ENCODE assay signal across 8 cellular contexts in the genomic region with DNA sequence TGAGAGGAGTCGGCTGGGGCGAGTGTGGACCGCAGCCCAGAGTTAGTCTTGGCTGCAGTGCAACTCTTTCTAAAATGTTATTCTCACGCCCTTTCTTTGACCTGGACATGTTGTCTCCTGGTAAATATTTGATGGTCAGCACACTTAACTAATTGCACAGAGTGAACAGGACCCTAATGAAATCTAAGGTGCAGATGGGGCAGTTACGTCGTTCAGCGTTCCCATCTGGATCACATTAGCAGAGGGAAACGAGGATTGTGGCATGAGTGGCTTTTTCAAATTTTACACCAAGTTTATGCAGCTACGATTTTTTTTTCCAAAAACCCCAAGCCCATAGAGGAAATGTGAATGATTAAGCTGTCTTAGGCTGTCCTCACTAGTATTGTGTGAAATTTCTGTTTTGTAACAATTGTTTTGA. TPM values are rescaled to one million over a fixed set of nuclear protein-coding genes. Genes with fewer than 3 reads are reported as not detected.
A peak's percentile ranks its signal among the peaks of the same experiment; 100 is the strongest.
DNase-seq lines count a peak whose midpoint lies in the region; ATAC-seq and TF ChIP-seq lines count a peak whose summit lies in the region.

No MANE protein-coding gene starts in this region.

- H3K27ac ChIP-seq in Panc1 (ENCODE audit: low read length) (peak overlapping the region; percentile 94), esophagus (ENCODE audit: low read depth in 2 of 2, low read length in 1 of 2) (peak overlapping the region; percentile 94 to 96)

- no peak for ATAC-seq in Panc1
- no peak for ATAC-seq in GM18873 (IDR thresholded peaks at IDR 0.05; ENCODE audit: low FRiP score, unreplicated experiment)
- ATAC-seq in HG02884 (IDR thresholded peaks at IDR 0.05; ENCODE audit: unreplicated experiment), result no peak
- no peak for ATAC-seq in HG03280 (IDR thresholded peaks at IDR 0.05; ENCODE audit: unreplicated experiment)
- no peak for ATAC-seq in GM21381 (IDR thresholded peaks at IDR 0.05; ENCODE audit: unreplicated experiment)

- WGBS in esophagus, 2 donors, result 0 to 2% methylated on average over 9 of the region's 9 CpGs

- H3K4me3 Mint-ChIP-seq in osteocyte (ENCODE audit: unreplicated experiment), result peak overlapping the region; percentile 97

- H3K27me3 ChIP-seq in Panc1 (ENCODE audit: control insufficient read depth, insufficient read depth, low read length) (no peaks in the 10 kb centered on the region), esophagus (ENCODE audit: control insufficient read depth in 1 of 2, insufficient read depth in 2 of 2, low read length in 2 of 2) (no peaks in the 10 kb centered on the region)

- H3K9me3 Mint-ChIP-seq in osteocyte (ENCODE audit: unreplicated experiment), result no peaks in the 10 kb centered on the region

- POLR2A ChIA-PET in Panc1 (lab: Charles Lee), result no interaction called here

- no peaks in the 10 kb centered on the region for H3K36me3 Mint-ChIP-seq in osteocyte (ENCODE audit: unreplicated experiment)

- peaks cover 11% of the 10 kb centered on the region; the same call in 1 of the 2 replicates for H3K4me1 ChIP-seq in Panc1 (ENCODE audit: control insufficient read depth, insufficient read depth, low read length)
- H3K4me1 ChIP-seq in esophagus (ENCODE audit: control insufficient read depth in 2 of 2, insufficient read depth in 2 of 2, low read length in 1 of 2), result peaks cover 4% of the 10 kb centered on the region in 2 donors

- in situ Hi-C loops in Panc1 (cut with HindIII; ENCODE audit: low pct_unique_long_range_greater_than_20kb, low sequenced_read_pairs), result no loop called here

- no peaks in the 10 kb centered on the region for H3K27me3 Mint-ChIP-seq in osteocyte (ENCODE audit: unreplicated experiment)

- TSS peak; percentile 78 for BruUV-seq in Panc1 (replicated peaks; lab: Mats Ljungman, UMichigan)

- peak; percentile 4 for DNase-seq in DMS114 treated with DMSO at 0.1 percent for 48 hours (lab: John Stamatoyannopoulos, UW; ENCODE audit: unreplicated experiment)
- no peak for DNase-seq in Panc1 (ENCODE audit: low read depth, low spot score)
- DNase-seq in osteocyte (ENCODE audit: extremely low spot score, unreplicated experiment), result no peak

- H3K36me3 ChIP-seq in Panc1 (ENCODE audit: control insufficient read depth, insufficient read depth, low read length) (peaks cover 12% of the 10 kb centered on the region; the same call in 1 of the 2 replicates), esophagus (ENCODE audit: control insufficient read depth in 2 of 2, insufficient read depth in 2 of 2, low read length in 1 of 2) (no peaks in the 10 kb centered on the region)

- H3K9me3 ChIP-seq in Panc1 (ENCODE audit: control insufficient read depth, insufficient read depth, low read depth, low read length) (no peaks in the 10 kb centered on the region), esophagus (ENCODE audit: control insufficient read depth in 2 of 2, insufficient read depth in 1 of 2, low read depth in 1 of 2, low read length in 1 of 2) (no peaks in the 10 kb centered on the region)

- H3K4me1 Mint-ChIP-seq in osteocyte (ENCODE audit: unreplicated experiment), result peaks cover 42% of the 10 kb centered on the region

- H3K4me3 ChIP-seq in Panc1 (ENCODE audit: low read depth in 2 of 2, low read length in 2 of 2) (peak overlapping the region; percentile 90 to 97), esophagus (ENCODE audit: low read depth in 1 of 2, low read length in 2 of 2) (peak overlapping the region; percentile 70 to 91)

- intact Hi-C loops in Panc1 (cut with micrococcal nuclease; ENCODE audit: unreplicated experiment), result loop anchor here (10.0 kb wide), 1 partner anchor 113 kb away; no protein-coding TSS in a partner anchor

- peak overlapping the region; percentile 98 for H3K27ac Mint-ChIP-seq in osteocyte (ENCODE audit: unreplicated experiment)

- TF ChIP-seq CTCF in Panc1 (IDR thresholded peaks at IDR 0.05) (no peak), osteocyte (IDR thresholded peaks at IDR 0.05) (no peak)

- CTCF ChIA-PET in Panc1 (lab: Charles Lee), result no interaction called here

RNA-seq across cellular contexts. Expression of gene C9orf85, which starts 0.5 kb away (rescaled TPM):
- total RNA-seq in Panc1 (2021; ENCODE audit: unreplicated experiment) (8.0 TPM), osteocyte (10.8 and 11.6 TPM in 2 replicates)
- polyA plus RNA-seq in Panc1 (2012; ENCODE audit: insufficient read length), result 4.3 TPM
- 10 to 100 TPM; 10.3 to 11.2 TPM for polyA plus RNA-seq in esophagus

RNA-seq across cellular contexts. Expression of gene ABHD17B, which starts 0.9 kb away (rescaled TPM):
- 21.1 TPM for total RNA-seq in Panc1 (2021; ENCODE audit: unreplicated experiment)
- 8.5 TPM for polyA plus RNA-seq in Panc1 (2012; ENCODE audit: insufficient read length)
- 1 to 10 TPM; 8.1 to 9.8 TPM for polyA plus RNA-seq in esophagus
- 15.6 and 16.2 TPM in 2 replicates for total RNA-seq in osteocyte
